12 cellular contexts compared by ENCODE assay signal in genomic region chr19:10009714-10010224, GRCh38. TPM values are rescaled to one million over a fixed set of nuclear protein-coding genes. Genes with fewer than 3 reads are reported as not detected.
DNase-seq lines count a peak whose midpoint lies in the region; ATAC-seq and TF ChIP-seq lines count a peak whose summit lies in the region.
"Had no signal": no experiment of that assay in that cellular context is flagged by ENCODE, and none has a peak within 500 bp of the region (broad histone marks: within the 10 kb centered on the region; RNA-seq: fewer than 3 reads in every experiment).

No MANE protein-coding gene starts in this region.

- no peak for TF ChIP-seq EP300 in sigmoid colon (IDR thresholded peaks at IDR 0.05)

- intact Hi-C loops in sigmoid colon (cut with DNase I) = no loop called here

- H3K27ac Mint-ChIP-seq in WTC11 (no peak overlapping the region), glutamatergic neuron (ENCODE audit: unreplicated experiment) (no peak overlapping the region)
- no peak overlapping the region for H3K27ac Mint-ChIP-seq in T-helper 2 cell treated with Interferon-gamma antibody and Interleukin-4, amounts not matched to agents 5 μg/mL and 100 μg/mL, for 36 hours

- DNase-seq in EL (peak; percentile 4), WTC11 (ENCODE audit: low spot score) (no peak), glutamatergic neuron (no peak), sigmoid colon (no peak), GM10266 (ENCODE audit: extremely low spot score) (no peak), cerebellar cortex (ENCODE audit: low spot score) (no peak), NCI-H128 (lab: John Stamatoyannopoulos, UW; ENCODE audit: unreplicated experiment) (no peak)
- DNase-seq in T-helper 2 cell treated with Interferon-gamma antibody and Interleukin-4, amounts not matched to agents 5 μg/mL and 100 μg/mL, for 36 hours (ENCODE audit: low spot score) = no peak
- DNase-seq: NCI-H510A treated with DMSO at 0.1 percent for 48 hours had no signal

- POLR2A ChIA-PET in WTC11 (lab: Charles Lee) = no interaction called here

- WGBS in sigmoid colon, 2 donors = 3 to 12% methylated on average over 22 of the region's 22 CpGs

- H3K4me3 ChIP-seq in sigmoid colon = peak overlapping the region; percentile 26 to 52 (median 46)

- H3K4me1 ChIP-seq in sigmoid colon = peaks cover 0 to 28% (median 9%) of the 10 kb centered on the region in 4 donors

- H3K4me3 Mint-ChIP-seq in WTC11 = peak overlapping the region; percentile 61
- H3K4me3 Mint-ChIP-seq in glutamatergic neuron (ENCODE audit: unreplicated experiment) = peak overlapping the region; percentile 82
- H3K4me3 Mint-ChIP-seq in T-helper 2 cell treated with Interferon-gamma antibody and Interleukin-4, amounts not matched to agents 5 μg/mL and 100 μg/mL, for 36 hours = no peak overlapping the region

- peaks cover 66% of the 10 kb centered on the region for H3K27me3 Mint-ChIP-seq in WTC11 (ENCODE audit: low read depth)
- peaks cover 41% of the 10 kb centered on the region for H3K27me3 Mint-ChIP-seq in glutamatergic neuron (ENCODE audit: unreplicated experiment)
- H3K27me3 Mint-ChIP-seq in T-helper 2 cell treated with Interferon-gamma antibody and Interleukin-4, amounts not matched to agents 5 μg/mL and 100 μg/mL, for 36 hours (ENCODE audit: low read depth) = peaks cover 46% of the 10 kb centered on the region

- H3K27ac ChIP-seq in sigmoid colon = peak overlapping the region; percentile 56 to 75 (median 72)

- H3K36me3 ChIP-seq in sigmoid colon = no peaks in the 10 kb centered on the region

- H3K36me3 Mint-ChIP-seq in WTC11 = no peaks in the 10 kb centered on the region
- peaks cover 5% of the 10 kb centered on the region for H3K36me3 Mint-ChIP-seq in glutamatergic neuron (ENCODE audit: unreplicated experiment)
- H3K36me3 Mint-ChIP-seq in T-helper 2 cell treated with Interferon-gamma antibody and Interleukin-4, amounts not matched to agents 5 μg/mL and 100 μg/mL, for 36 hours (ENCODE audit: low read depth) = no peaks in the 10 kb centered on the region

- CTCF ChIA-PET in WTC11 (lab: Charles Lee) = interaction anchor here (0.6 to 7.8 kb wide), 8 partner anchors 9 to 89 kb away, joined by 3 to 66 read pairs (median 9); no protein-coding TSS in a partner anchor

- H3K4me1 Mint-ChIP-seq in WTC11 = peaks cover 10% of the 10 kb centered on the region
- peaks cover 10% of the 10 kb centered on the region for H3K4me1 Mint-ChIP-seq in glutamatergic neuron (ENCODE audit: low read depth, unreplicated experiment)
- H3K4me1 Mint-ChIP-seq in T-helper 2 cell treated with Interferon-gamma antibody and Interleukin-4, amounts not matched to agents 5 μg/mL and 100 μg/mL, for 36 hours (ENCODE audit: low read depth) = peaks cover 3% of the 10 kb centered on the region

- ATAC-seq in WTC11 = no peak

- no peaks in the 10 kb centered on the region for H3K9me3 Mint-ChIP-seq in WTC11
- H3K9me3 Mint-ChIP-seq in glutamatergic neuron (ENCODE audit: unreplicated experiment) = peaks cover 19% of the 10 kb centered on the region
- H3K9me3 Mint-ChIP-seq in T-helper 2 cell treated with Interferon-gamma antibody and Interleukin-4, amounts not matched to agents 5 μg/mL and 100 μg/mL, for 36 hours = no peaks in the 10 kb centered on the region

- no peaks in the 10 kb centered on the region for H3K9me3 ChIP-seq in sigmoid colon

- peaks cover 19 to 86% (median 46%) of the 10 kb centered on the region in 3 donors for H3K27me3 ChIP-seq in sigmoid colon

- TF ChIP-seq CTCF in WTC11 (IDR thresholded peaks at IDR 0.05) = no peak
- TF ChIP-seq CTCF in glutamatergic neuron (IDR thresholded peaks at IDR 0.05; ENCODE audit: partially characterized antibody, unreplicated experiment) = no peak
- TF ChIP-seq CTCF in sigmoid colon (IDR thresholded peaks at IDR 0.05) = no peak
- TF ChIP-seq CTCF in GM10266 (IDR thresholded peaks at IDR 0.05; ENCODE audit: control insufficient read depth, insufficient read depth, low read depth, missing control alignments) = no peak

- no peak for TF ChIP-seq POLR2A in sigmoid colon (IDR thresholded peaks at IDR 0.05)

TF ChIP-seq in WTC11, 78 proteins besides CTCF, POLR2A, EP300 and RAD21:
- TF ChIP-seq TCF7 (CRISPR knock-in tag; IDR thresholded peaks at IDR 0.05; ENCODE audit: low read depth) (no peak), TEAD1 (CRISPR knock-in tag; IDR thresholded peaks at IDR 0.05) (peak; percentile 4; the same call in 1 of the 2 replicates)
TF ChIP-seq in WTC11: peak in this region for 1.

RNA-seq across cellular contexts. Expression of gene COL5A3, which starts 0.5 kb away (rescaled TPM):
- total RNA-seq in WTC11 (2021) (0.81 to 1.2 TPM (median 0.96 TPM) in 3 replicates), glutamatergic neuron (ENCODE audit: unreplicated experiment) (0.10 TPM), sigmoid colon (10 to 100 TPM in 1 of 4 donors, 1 to 10 TPM in 3; 6.1 to 19.9 (median 8.5) TPM)
- polyA plus RNA-seq in sigmoid colon = 1 to 10 TPM in 2 of 3 donors, under 1 TPM in 1; 0.46 to 8.0 (median 3.0) TPM
- total RNA-seq: renal cortical epithelial cell; T-helper 2 cell treated with Interferon-gamma antibody and Interleukin-4, amounts not matched to agents 100 ng/mL and 5 ng/mL, for 36 hours had no signal

RNA-seq across cellular contexts. Expression of gene RDH8, which starts 3.5 kb away (rescaled TPM):
- total RNA-seq in WTC11 (2021) (0.27 TPM in 1 of 3 replicates, not detected in the others), glutamatergic neuron (ENCODE audit: unreplicated experiment) (not detected), sigmoid colon (not detected)
- not detected for polyA plus RNA-seq in sigmoid colon
- total RNA-seq: glomerular endothelial cell; renal cortical epithelial cell; T-helper 2 cell treated with Interferon-gamma antibody and Interleukin-4, amounts not matched to agents 100 ng/mL and 5 ng/mL, for 36 hours had no signal
